ENCODE assay signal across 18 cellular contexts in the genomic region with DNA sequence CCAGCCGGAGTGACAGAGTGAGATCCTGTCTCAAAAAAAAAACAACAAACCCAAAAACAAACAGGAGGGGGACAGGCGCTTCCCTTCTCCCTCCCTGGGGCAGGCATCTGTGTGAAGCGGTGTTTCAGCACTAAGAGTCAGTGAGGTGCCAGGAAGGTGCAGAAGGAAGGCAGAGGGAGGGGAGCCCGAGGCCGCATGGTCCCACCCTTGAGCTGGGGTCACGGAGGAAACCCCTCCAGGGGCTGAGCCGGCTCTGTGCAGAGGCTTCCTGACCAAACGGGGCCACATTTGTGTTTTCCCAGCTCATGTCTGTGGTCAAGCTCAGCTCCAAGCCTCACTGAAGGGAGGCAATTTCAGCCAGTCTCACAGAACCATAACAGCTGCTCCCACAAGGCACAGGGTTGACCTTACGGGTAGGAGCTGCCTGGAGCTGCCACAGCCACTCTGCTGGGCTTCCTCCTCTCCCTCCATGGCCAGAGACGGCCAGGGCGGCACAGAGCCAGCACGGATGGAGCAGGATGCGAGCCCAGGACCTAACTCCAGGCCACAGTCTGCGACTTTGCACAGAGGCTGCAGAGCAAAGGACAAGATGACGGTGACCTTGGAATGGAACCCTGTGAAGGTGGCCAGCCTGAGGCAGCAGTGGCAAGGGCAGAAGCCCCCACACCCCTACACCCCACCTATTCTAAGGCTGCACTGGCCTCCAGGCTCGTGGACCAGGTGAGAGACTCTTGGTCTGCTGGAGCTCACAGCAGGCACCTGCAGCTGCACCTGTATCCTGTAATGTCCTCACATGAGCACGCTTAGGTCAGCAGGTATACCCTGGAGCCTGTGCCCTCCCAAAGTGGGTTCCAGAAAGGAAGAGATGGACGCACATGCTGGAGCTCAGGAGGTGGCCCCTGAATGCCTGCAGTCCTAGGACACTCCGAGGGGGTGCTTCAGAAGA. TPM values are rescaled to one million over a fixed set of nuclear protein-coding genes. Genes with fewer than 3 reads are reported as not detected.
"Had no signal": no experiment of that assay in that cellular context is flagged by ENCODE, and none has a peak within 500 bp of the region (broad histone marks: within the 10 kb centered on the region; RNA-seq: fewer than 3 reads in every experiment).

No MANE protein-coding gene starts in this region.

- H3K36me3 ChIP-seq: tibial nerve had no signal

- H3K27me3 Mint-ChIP-seq: activated CD8-positive, alpha-beta memory T cell treated with anti-CD3 and anti-CD28 coated beads, Interleukin-2, amount 10 ng/mL, durations not matched to agents 7 days and 5 days had no signal

- H3K27ac ChIP-seq: dorsolateral prefrontal cortex, left ventricle myocardium inferior, tibial nerve had no signal

- H3K4me3 Mint-ChIP-seq: activated CD8-positive, alpha-beta memory T cell treated with anti-CD3 and anti-CD28 coated beads, Interleukin-2, amount 10 ng/mL, durations not matched to agents 7 days and 5 days; activated naive CD4-positive, alpha-beta T cell treated with anti-CD3 and anti-CD28 coated beads for 36 hours; memory B cell; nephron; stimulated activated naive B cell treated with anti-CD40 and anti-IgM and Interleukin-4, amounts not matched to agents 10 μg/mL and 1 μg/mL and 100 μg/mL, for 72 hours had no signal

- H3K9me3 ChIP-seq: left ventricle myocardium inferior, mucosa of descending colon, tibial nerve had no signal

- H3K4me1 Mint-ChIP-seq: activated CD8-positive, alpha-beta memory T cell treated with anti-CD3 and anti-CD28 coated beads, Interleukin-2, amount 10 ng/mL, durations not matched to agents 7 days and 5 days; stimulated activated naive B cell treated with anti-CD40 and anti-IgM and Interleukin-4, amounts not matched to agents 10 μg/mL and 1 μg/mL and 100 μg/mL, for 72 hours had no signal

- DNase-seq: activated CD4-positive, alpha-beta T cell treated with anti-CD3 and anti-CD28 coated beads, Interleukin-2, amount 50 U/mL, for 48 hours; activated CD8-positive, alpha-beta memory T cell treated with anti-CD3 and anti-CD28 coated beads, Interleukin-2, amount 10 ng/mL, durations not matched to agents 7 days and 5 days; activated naive CD4-positive, alpha-beta T cell treated with anti-CD3 and anti-CD28 coated beads for 36 hours; activated T-cell treated with anti-CD3 and anti-CD28 coated beads, Interleukin-2, amount 50 U/mL, for 1 hour; dorsolateral prefrontal cortex; hypothalamus; kidney; left ventricle myocardium inferior; mucosa of descending colon; stimulated activated naive B cell treated with anti-CD40 and anti-IgM and Interleukin-4, amounts not matched to agents 10 μg/mL and 1 μg/mL and 100 μg/mL, for 72 hours; substantia nigra had no signal

- ATAC-seq: activated CD8-positive, alpha-beta memory T cell treated with anti-CD3 and anti-CD28 coated beads, Interleukin-2, amount 10 ng/mL, durations not matched to agents 7 days and 5 days; esophagus mucosa; mucosa of descending colon; SK-N-SH treated with all-trans-retinoic acid at 6 μM for 48 hours; stimulated activated naive B cell treated with anti-CD40 and anti-IgM and Interleukin-4, amounts not matched to agents 10 μg/mL and 1 μg/mL and 100 μg/mL, for 72 hours had no signal

- H3K36me3 Mint-ChIP-seq: activated CD8-positive, alpha-beta memory T cell treated with anti-CD3 and anti-CD28 coated beads, Interleukin-2, amount 10 ng/mL, durations not matched to agents 7 days and 5 days; stimulated activated naive B cell treated with anti-CD40 and anti-IgM and Interleukin-4, amounts not matched to agents 10 μg/mL and 1 μg/mL and 100 μg/mL, for 72 hours had no signal

- H3K9me3 Mint-ChIP-seq: activated naive CD4-positive, alpha-beta T cell treated with anti-CD3 and anti-CD28 coated beads for 36 hours; activated T-helper 2 cell treated with anti-CD3 and anti-CD28 coated beads, Interferon-gamma antibody, Interleukin-2, Interleukin-4, amounts not matched to agents 10 μg/mL and 5 μg/mL and 100 μg/mL, durations not matched to agents 14 hours and 24 hours and 36 hours; nephron had no signal

- H3K4me3 ChIP-seq: dorsolateral prefrontal cortex, left ventricle myocardium inferior, mucosa of descending colon, tibial nerve had no signal

- H3K27me3 ChIP-seq: dorsolateral prefrontal cortex, tibial nerve had no signal

- H3K27ac Mint-ChIP-seq: activated CD8-positive, alpha-beta memory T cell treated with anti-CD3 and anti-CD28 coated beads, Interleukin-2, amount 10 ng/mL, durations not matched to agents 7 days and 5 days; activated naive CD4-positive, alpha-beta T cell treated with anti-CD3 and anti-CD28 coated beads for 36 hours; activated T-helper 2 cell treated with anti-CD3 and anti-CD28 coated beads, Interferon-gamma antibody, Interleukin-2, Interleukin-4, amounts not matched to agents 10 μg/mL and 5 μg/mL and 100 μg/mL, durations not matched to agents 14 hours and 24 hours and 36 hours; memory B cell; stimulated activated naive B cell treated with anti-CD40 and anti-IgM and Interleukin-4, amounts not matched to agents 10 μg/mL and 1 μg/mL and 100 μg/mL, for 72 hours had no signal

RNA-seq across cellular contexts. Expression of gene GRTP1, which starts 59.6 kb away (rescaled TPM):
- total RNA-seq: activated CD8-positive, alpha-beta memory T cell treated with anti-CD3 and anti-CD28 coated beads, Interleukin-2, amount 10 ng/mL, durations not matched to agents 7 days and 5 days; activated T-helper 2 cell treated with anti-CD3 and anti-CD28 coated beads, Interferon-gamma antibody, Interleukin-2, Interleukin-4, amounts not matched to agents 10 μg/mL and 5 μg/mL and 100 μg/mL, durations not matched to agents 14 hours and 24 hours and 36 hours; T-helper 1 cell treated with Interleukin-12 subunit alpha and Interleukin-12 subunit beta and Interleukin-4 antibody, amounts not matched to agents 30 ng/mL and 1 ng/mL, for 36 hours had no signal
